Comparison of ENCODE assay signal across 29 cellular contexts in the genomic region with DNA sequence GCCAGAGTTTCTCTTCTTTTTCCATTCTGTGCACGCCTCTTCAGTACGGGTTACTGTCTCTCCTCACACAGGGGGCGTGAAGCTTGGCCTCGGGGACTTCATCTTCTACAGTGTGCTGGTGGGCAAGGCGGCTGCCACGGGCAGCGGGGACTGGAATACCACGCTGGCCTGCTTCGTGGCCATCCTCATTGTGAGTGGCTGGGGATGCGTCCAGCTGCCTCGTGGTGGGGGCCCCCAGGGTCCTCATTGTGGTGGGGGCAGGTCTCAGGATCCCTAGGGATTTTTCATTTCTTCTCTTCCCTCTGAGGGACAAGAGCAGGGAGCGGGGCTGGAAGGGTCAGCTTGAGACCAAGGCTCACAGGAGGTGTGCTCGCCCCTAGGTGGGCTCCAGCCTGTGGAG.
"Had no signal": no experiment of that assay in that cellular context is flagged by ENCODE, and none has a peak within 500 bp of the region (broad histone marks: within the 10 kb centered on the region; RNA-seq: fewer than 3 reads in every experiment).

No MANE protein-coding gene starts in this region.

- H3K4me3 Mint-ChIP-seq: naive thymus-derived CD4-positive, alpha-beta T cell; natural killer cell; nephron; neural crest cell; stimulated activated effector memory CD8-positive, alpha-beta T cell treated with anti-CD3 and anti-CD28 coated beads, Interleukin-12 subunit alpha, Interleukin-12 subunit beta, amount 100 ng/mL, for 72 hours; stimulated activated naive B cell treated with anti-CD40 and anti-IgM and Interleukin-4, amounts not matched to agents 10 μg/mL and 1 μg/mL and 100 μg/mL, for 72 hours; stimulated activated naive CD8-positive, alpha-beta T cell treated with anti-CD3 and anti-CD28 coated beads, Interleukin-15, Interleukin-2, amounts not matched to agents 100 ng/mL and 50 ng/mL, for 24 hours had no signal

- H3K4me1 ChIP-seq: parathyroid adenoma, prostate gland, right lobe of liver, sigmoid colon, stomach, thyroid gland, tibial nerve had no signal

- H3K9me3 ChIP-seq: ovary, prostate gland, right atrium auricular region, right lobe of liver, sigmoid colon, stomach, thoracic aorta, thyroid gland, tibial nerve, upper lobe of left lung, vagina had no signal

- H3K36me3 ChIP-seq: ovary, prostate gland had no signal

- H3K9me3 Mint-ChIP-seq: naive thymus-derived CD4-positive, alpha-beta T cell; natural killer cell; nephron; neural crest cell; stimulated activated effector memory CD8-positive, alpha-beta T cell treated with anti-CD3 and anti-CD28 coated beads, Interleukin-12 subunit alpha, Interleukin-12 subunit beta, amount 100 ng/mL, for 72 hours; stimulated activated naive B cell treated with anti-CD40 and anti-IgM and Interleukin-4, amounts not matched to agents 10 μg/mL and 1 μg/mL and 100 μg/mL, for 72 hours; stimulated activated naive CD8-positive, alpha-beta T cell treated with anti-CD3 and anti-CD28 coated beads, Interleukin-15, Interleukin-2, amounts not matched to agents 100 ng/mL and 50 ng/mL, for 24 hours had no signal

- H3K27ac Mint-ChIP-seq: natural killer cell; nephron; stimulated activated effector memory CD8-positive, alpha-beta T cell treated with anti-CD3 and anti-CD28 coated beads, Interleukin-12 subunit alpha, Interleukin-12 subunit beta, amount 100 ng/mL, for 72 hours; stimulated activated naive B cell treated with anti-CD40 and anti-IgM and Interleukin-4, amounts not matched to agents 10 μg/mL and 1 μg/mL and 100 μg/mL, for 72 hours; stimulated activated naive CD8-positive, alpha-beta T cell treated with anti-CD3 and anti-CD28 coated beads, Interleukin-15, Interleukin-2, amounts not matched to agents 100 ng/mL and 50 ng/mL, for 24 hours had no signal

- H3K9ac ChIP-seq: parathyroid adenoma had no signal

- H3K4me1 Mint-ChIP-seq: neural crest cell; stimulated activated effector memory CD8-positive, alpha-beta T cell treated with anti-CD3 and anti-CD28 coated beads, Interleukin-12 subunit alpha, Interleukin-12 subunit beta, amount 100 ng/mL, for 72 hours; stimulated activated naive B cell treated with anti-CD40 and anti-IgM and Interleukin-4, amounts not matched to agents 10 μg/mL and 1 μg/mL and 100 μg/mL, for 72 hours had no signal

- H2AFZ ChIP-seq: parathyroid adenoma had no signal

- ATAC-seq: naive thymus-derived CD4-positive, alpha-beta T cell; natural killer cell; right lobe of liver; stimulated activated effector memory CD8-positive, alpha-beta T cell treated with anti-CD3 and anti-CD28 coated beads, Interleukin-12 subunit alpha, Interleukin-12 subunit beta, amount 100 ng/mL, for 72 hours; stimulated activated naive B cell treated with anti-CD40 and anti-IgM and Interleukin-4, amounts not matched to agents 10 μg/mL and 1 μg/mL and 100 μg/mL, for 72 hours had no signal

- DNase-seq: naive thymus-derived CD4-positive, alpha-beta T cell; natural killer cell; occipital lobe; ovary; posterior cingulate gyrus; retina; sigmoid colon; small intestine; stimulated activated CD4-positive, alpha-beta T cell treated with anti-CD3 and anti-CD28 coated beads, Interleukin-15, amount 100 ng/mL, for 24 hours; stimulated activated CD4-positive, alpha-beta T cell treated with anti-CD3 and anti-CD28 coated beads, Interleukin-2, amount 100 ng/mL, for 24 hours; stimulated activated CD4-positive, alpha-beta T cell treated with anti-CD3 and anti-CD28 coated beads, Interleukin-2, amount 100 ng/mL, for 48 hours; stimulated activated CD4-positive, alpha-beta T cell treated with anti-CD3 and anti-CD28 coated beads, Interleukin-4, amount 100 ng/mL, for 24 hours; stimulated activated naive B cell treated with anti-CD40 and anti-IgM and Interleukin-4, amounts not matched to agents 10 μg/mL and 1 μg/mL and 100 μg/mL, for 72 hours; stimulated activated naive CD4-positive, alpha-beta T cell treated with Interleukin-2 at 50 U/mL for 16 hours; stomach; thyroid gland; trophoblast cell had no signal

- H3K4me3 ChIP-seq: ovary, prostate gland, right atrium auricular region, right lobe of liver, sigmoid colon, stomach, thoracic aorta, thyroid gland, tibial nerve, upper lobe of left lung, vagina had no signal

- H3K27me3 ChIP-seq: ovary, right atrium auricular region, right lobe of liver, sigmoid colon, stomach, thyroid gland, tibial nerve, upper lobe of left lung, vagina had no signal

- H3K36me3 Mint-ChIP-seq: naive thymus-derived CD4-positive, alpha-beta T cell; natural killer cell; stimulated activated effector memory CD8-positive, alpha-beta T cell treated with anti-CD3 and anti-CD28 coated beads, Interleukin-12 subunit alpha, Interleukin-12 subunit beta, amount 100 ng/mL, for 72 hours had no signal

- H3K27ac ChIP-seq: ovary, parathyroid adenoma, prostate gland, right atrium auricular region, right lobe of liver, sigmoid colon, stomach, thoracic aorta, thyroid gland, tibial nerve, upper lobe of left lung, vagina had no signal

- H3K79me2 ChIP-seq: parathyroid adenoma had no signal

- H3K27me3 Mint-ChIP-seq: naive thymus-derived CD4-positive, alpha-beta T cell; stimulated activated naive B cell treated with anti-CD40 and anti-IgM and Interleukin-4, amounts not matched to agents 10 μg/mL and 1 μg/mL and 100 μg/mL, for 72 hours; stimulated activated naive CD8-positive, alpha-beta T cell treated with anti-CD3 and anti-CD28 coated beads, Interleukin-15, Interleukin-2, amounts not matched to agents 100 ng/mL and 50 ng/mL, for 24 hours had no signal
